9 cellular contexts compared by ENCODE assay signal in the genomic region with DNA sequence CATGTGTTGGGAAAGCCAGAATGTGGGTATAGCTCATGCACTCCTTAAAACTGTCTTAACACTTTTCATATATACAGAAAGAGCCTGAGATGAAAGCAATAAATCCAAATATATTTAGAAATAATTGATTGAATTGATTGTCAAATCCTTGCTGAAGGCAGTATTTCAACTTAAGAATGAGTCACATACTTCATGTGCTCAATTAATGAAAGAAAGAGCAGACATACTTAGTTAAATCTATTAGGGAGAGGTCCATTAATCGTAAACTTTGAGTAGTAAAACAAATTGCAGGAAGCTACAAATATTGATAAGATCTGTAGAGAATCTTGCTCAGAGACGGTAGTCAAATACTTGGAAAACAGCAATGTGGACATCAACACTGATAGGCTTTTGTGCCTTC.
"Had no signal": no experiment of that assay in that cellular context is flagged by ENCODE, and none has a peak within 500 bp of the region (broad histone marks: within the 10 kb centered on the region; RNA-seq: fewer than 3 reads in every experiment).

No MANE protein-coding gene starts in this region.

- H3K9me3 Mint-ChIP-seq: GM23338, H9, HFFc6 had no signal

- H3K27ac ChIP-seq: GM23248 had no signal

- H3K4me2 ChIP-seq: GM23338 had no signal

- H3K27ac Mint-ChIP-seq: GM23338, HFFc6 had no signal

- H3K4me1 Mint-ChIP-seq: GM23338, H9 had no signal

- ATAC-seq: GM23338, HCT116 had no signal

- H2AFZ ChIP-seq: GM23248, GM23338 had no signal

- DNase-seq: GM23248, GOT3, H7, H9, HCEC 1CT, HFFc6 had no signal

- H3K36me3 ChIP-seq: HAP-1 had no signal

- H3K4me3 Mint-ChIP-seq: GM23338, H9, HFFc6 had no signal

- H3K4me3 ChIP-seq: GM23248, GM23338, HAP-1 had no signal

- H3K9me3 ChIP-seq: HAP-1 had no signal

- H3K9ac ChIP-seq: GM23248 had no signal
